In the genomic region with DNA sequence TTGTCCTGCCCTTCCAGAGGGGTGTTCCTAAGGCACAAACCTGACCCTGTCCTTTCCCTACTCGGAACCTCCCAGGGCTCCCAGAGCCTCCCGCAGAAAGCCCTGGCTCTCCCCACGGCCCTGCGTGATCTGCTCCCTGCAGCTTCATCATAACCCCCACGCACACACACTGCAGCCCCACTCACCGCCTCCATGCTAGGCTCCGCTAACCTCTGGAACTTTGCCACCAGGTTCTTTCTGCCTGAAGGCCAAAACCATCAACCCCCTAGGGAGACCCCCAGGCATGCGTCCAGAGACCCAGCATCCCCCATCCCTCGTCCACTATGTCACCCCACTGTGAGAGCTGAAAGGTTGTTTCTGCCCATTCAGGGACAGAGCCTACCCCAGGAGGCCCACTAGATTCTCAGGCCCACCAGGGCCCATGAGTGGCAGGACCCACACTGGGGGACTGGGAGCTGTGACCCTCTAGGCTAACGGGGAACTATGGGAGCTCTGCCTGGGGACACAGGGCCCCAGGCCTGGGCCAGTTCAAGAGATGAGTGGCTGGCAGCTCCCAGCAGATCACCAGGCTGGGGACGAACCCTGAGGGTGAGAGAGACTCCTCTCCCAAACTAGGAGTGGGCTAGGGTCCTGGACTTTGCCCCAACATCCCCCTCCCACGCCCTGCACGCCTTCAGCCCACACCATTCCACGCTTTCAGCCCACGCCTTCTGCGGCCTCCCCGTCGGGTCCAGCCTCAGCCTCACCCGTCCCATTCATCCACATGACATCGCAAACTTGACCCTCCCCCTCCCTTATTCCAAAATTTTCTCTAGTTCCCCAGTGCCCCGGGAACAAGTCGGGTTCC, we compare ENCODE assay signal across 2 cellular contexts.
TF ChIP-seq lines count a peak whose summit lies in the region.

No MANE protein-coding gene starts in this region.

TF ChIP-seq in GM23338, 12 proteins besides CTCF, POLR2A, EP300 and RAD21 (continues in another document):
- TF ChIP-seq EZH2 (IDR thresholded peaks at IDR 0.05; ENCODE audit: low read depth, unreplicated experiment) = no peak
- TF ChIP-seq ZNF462 (CRISPR knock-in tag; IDR thresholded peaks at IDR 0.05) = no peak
- TF ChIP-seq ZNF331 (CRISPR knock-in tag; IDR thresholded peaks at IDR 0.05; ENCODE audit: low read depth) = no peak
- no peak for TF ChIP-seq STAT1 (IDR thresholded peaks at IDR 0.05; ENCODE audit: unreplicated experiment)
- no peak for TF ChIP-seq NANOG (IDR thresholded peaks at IDR 0.05; ENCODE audit: borderline replicate concordance)
- TF ChIP-seq POLR2AphosphoS5 (IDR thresholded peaks at IDR 0.05; ENCODE audit: low read depth) = no peak
- no peak for TF ChIP-seq EZH2phosphoT487 (IDR thresholded peaks at IDR 0.05; ENCODE audit: unreplicated experiment)
- TF ChIP-seq, protein P1, sequence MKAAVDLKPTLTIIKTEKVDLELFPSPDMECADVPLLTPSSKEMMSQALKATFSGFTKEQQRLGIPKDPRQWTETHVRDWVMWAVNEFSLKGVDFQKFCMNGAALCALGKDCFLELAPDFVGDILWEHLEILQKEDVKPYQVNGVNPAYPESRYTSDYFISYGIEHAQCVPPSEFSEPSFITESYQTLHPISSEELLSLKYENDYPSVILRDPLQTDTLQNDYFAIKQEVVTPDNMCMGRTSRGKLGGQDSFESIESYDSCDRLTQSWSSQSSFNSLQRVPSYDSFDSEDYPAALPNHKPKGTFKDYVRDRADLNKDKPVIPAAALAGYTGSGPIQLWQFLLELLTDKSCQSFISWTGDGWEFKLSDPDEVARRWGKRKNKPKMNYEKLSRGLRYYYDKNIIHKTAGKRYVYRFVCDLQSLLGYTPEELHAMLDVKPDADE (IDR thresholded peaks at IDR 0.05) = no peak
- no peak for TF ChIP-seq CREB1 (CRISPR knock-in tag; IDR thresholded peaks at IDR 0.05; ENCODE audit: low read depth)
- TF ChIP-seq JUNB (IDR thresholded peaks at IDR 0.05; ENCODE audit: unreplicated experiment) = no peak
- TF ChIP-seq ZNF114 (CRISPR knock-in tag; IDR thresholded peaks at IDR 0.05) = no peak

TF ChIP-seq in HEK293T, 16 proteins besides CTCF, POLR2A, EP300 and RAD21:
- TF ChIP-seq L3MBTL2 (conservative IDR thresholded peaks at IDR 0.05) = no peak
- no peak for TF ChIP-seq NFRKB (IDR thresholded peaks at IDR 0.05)
- no peak for TF ChIP-seq FOXM1 (IDR thresholded peaks at IDR 0.05; ENCODE audit: borderline replicate concordance)
- TF ChIP-seq BHLHE40 (IDR thresholded peaks at IDR 0.05; ENCODE audit: borderline replicate concordance) = no peak
- no peak for TF ChIP-seq PKNOX1 (IDR thresholded peaks at IDR 0.05)
- TF ChIP-seq FOXA1 (IDR thresholded peaks at IDR 0.05) = no peak
- TF ChIP-seq ZNF384 (IDR thresholded peaks at IDR 0.05) = no peak
- TF ChIP-seq LEF1 (IDR thresholded peaks at IDR 0.05; ENCODE audit: borderline replicate concordance) = no peak
- no peak for TF ChIP-seq ARNT (IDR thresholded peaks at IDR 0.05)
- TF ChIP-seq FOXK2 (IDR thresholded peaks at IDR 0.05) = no peak
- no peak for TF ChIP-seq HDGF (IDR thresholded peaks at IDR 0.05; ENCODE audit: borderline replicate concordance)
- no peak for TF ChIP-seq SP1 (IDR thresholded peaks at IDR 0.05)
- no peak for TF ChIP-seq CTBP1 (IDR thresholded peaks at IDR 0.05; ENCODE audit: borderline replicate concordance)
